7 cellular contexts compared by ENCODE assay signal in genomic region chr2:177772529-177772928, GRCh38.
A peak's percentile ranks its signal among the peaks of the same experiment; 100 is the strongest.
DNase-seq lines count a peak whose midpoint lies in the region; ATAC-seq and TF ChIP-seq lines count a peak whose summit lies in the region.

No MANE protein-coding gene starts in this region.

- no peak overlapping the region for H3K4me3 Mint-ChIP-seq in activated CD8-positive, alpha-beta T cell treated with anti-CD3 and anti-CD28 coated beads, Interleukin-2, amount 10 ng/mL, durations not matched to agents 7 days and 5 days
- H3K4me3 Mint-ChIP-seq in activated CD8-positive, alpha-beta memory T cell treated with anti-CD3 and anti-CD28 coated beads, Interleukin-2, amount 10 ng/mL, durations not matched to agents 7 days and 5 days, result no peak overlapping the region
- no peak overlapping the region for H3K4me3 Mint-ChIP-seq in activated T-helper 17 cell treated with anti-CD3 and anti-CD28 coated beads, Interleukin-2, amount 50 U/mL, for 72 hours

- no peak for TF ChIP-seq EP300 in Ishikawa (IDR thresholded peaks at IDR 0.05; ENCODE audit: borderline replicate concordance)

- H3K4me3 ChIP-seq in right lobe of liver, result no peak overlapping the region

- ATAC-seq in activated CD8-positive, alpha-beta T cell treated with anti-CD3 and anti-CD28 coated beads, Interleukin-2, amount 10 ng/mL, durations not matched to agents 7 days and 5 days, result no peak
- ATAC-seq in right lobe of liver (peak in 3 of 4 donors; percentile 42 to 53 (median 44)), HG02610 (IDR thresholded peaks at IDR 0.05; ENCODE audit: unreplicated experiment) (no peak)
- no peak for ATAC-seq in activated CD8-positive, alpha-beta memory T cell treated with anti-CD3 and anti-CD28 coated beads, Interleukin-2, amount 10 ng/mL, durations not matched to agents 7 days and 5 days
- ATAC-seq in activated T-helper 17 cell treated with anti-CD3 and anti-CD28 coated beads, Interleukin-2, amount 50 U/mL, for 72 hours (replicated peaks), result no peak

- no peaks in the 10 kb centered on the region for H3K27me3 ChIP-seq in right lobe of liver

- POLR2A ChIA-PET in activated CD8-positive, alpha-beta T cell treated with anti-CD3 and anti-CD28 coated beads, Interleukin-2, amount 10 ng/mL, durations not matched to agents 7 days and 5 days (lab: Charles Lee), result no interaction called here

- no peaks in the 10 kb centered on the region for H3K9me3 ChIP-seq in right lobe of liver

- CTCF ChIA-PET in activated CD8-positive, alpha-beta T cell treated with anti-CD3 and anti-CD28 coated beads, Interleukin-2, amount 10 ng/mL, durations not matched to agents 7 days and 5 days (lab: Charles Lee), result interaction anchor here (0.9 to 1.6 kb wide), 6 partner anchors 8 to 134 kb away, joined by 3 to 4 read pairs (median 4); no protein-coding TSS in a partner anchor
- CTCF ChIA-PET in activated CD8-positive, alpha-beta memory T cell treated with anti-CD3 and anti-CD28 coated beads, Interleukin-2, amount 10 ng/mL, durations not matched to agents 7 days and 5 days (lab: Charles Lee), result interaction anchor here (0.6 to 2.1 kb wide), 7 partner anchors 8 to 41 kb away, joined by 3 to 15 read pairs (median 4); no protein-coding TSS in a partner anchor

- no peak overlapping the region for H3K27ac Mint-ChIP-seq in activated CD8-positive, alpha-beta T cell treated with anti-CD3 and anti-CD28 coated beads, Interleukin-2, amount 10 ng/mL, durations not matched to agents 7 days and 5 days
- no peak overlapping the region for H3K27ac Mint-ChIP-seq in activated CD8-positive, alpha-beta memory T cell treated with anti-CD3 and anti-CD28 coated beads, Interleukin-2, amount 10 ng/mL, durations not matched to agents 7 days and 5 days
- no peak overlapping the region for H3K27ac Mint-ChIP-seq in activated T-helper 17 cell treated with anti-CD3 and anti-CD28 coated beads, Interleukin-2, amount 50 U/mL, for 72 hours

- no peaks in the 10 kb centered on the region for H3K4me1 ChIP-seq in right lobe of liver

- intact Hi-C loops in right lobe of liver (cut with DNase I), result no loop called here

- H3K27ac ChIP-seq in right lobe of liver, result no peak overlapping the region

- TF ChIP-seq RAD21 in Ishikawa (IDR thresholded peaks at IDR 0.05; ENCODE audit: low read depth), result peak; percentile 25; the same call in 1 of the 2 replicates

- peak; percentile 21 for DNase-seq in ELF-1 (ENCODE audit: low read depth, low spot score)
- peak; percentile 45 for DNase-seq in activated CD8-positive, alpha-beta T cell treated with anti-CD3 and anti-CD28 coated beads, Interleukin-2, amount 10 ng/mL, durations not matched to agents 7 days and 5 days
- DNase-seq in right lobe of liver, result no peak
- no peak for DNase-seq in activated CD8-positive, alpha-beta memory T cell treated with anti-CD3 and anti-CD28 coated beads, Interleukin-2, amount 10 ng/mL, durations not matched to agents 7 days and 5 days

- no peaks in the 10 kb centered on the region for H3K36me3 Mint-ChIP-seq in activated CD8-positive, alpha-beta T cell treated with anti-CD3 and anti-CD28 coated beads, Interleukin-2, amount 10 ng/mL, durations not matched to agents 7 days and 5 days (ENCODE audit: low read depth)
- H3K36me3 Mint-ChIP-seq in activated CD8-positive, alpha-beta memory T cell treated with anti-CD3 and anti-CD28 coated beads, Interleukin-2, amount 10 ng/mL, durations not matched to agents 7 days and 5 days, result no peaks in the 10 kb centered on the region
- no peaks in the 10 kb centered on the region for H3K36me3 Mint-ChIP-seq in activated T-helper 17 cell treated with anti-CD3 and anti-CD28 coated beads, Interleukin-2, amount 50 U/mL, for 72 hours (ENCODE audit: low read depth)

- no peak for TF ChIP-seq POLR2A in right lobe of liver (IDR thresholded peaks at IDR 0.05)

- no peaks in the 10 kb centered on the region for H3K9me3 Mint-ChIP-seq in activated CD8-positive, alpha-beta T cell treated with anti-CD3 and anti-CD28 coated beads, Interleukin-2, amount 10 ng/mL, durations not matched to agents 7 days and 5 days (ENCODE audit: insufficient read depth)
- no peaks in the 10 kb centered on the region for H3K9me3 Mint-ChIP-seq in activated CD8-positive, alpha-beta memory T cell treated with anti-CD3 and anti-CD28 coated beads, Interleukin-2, amount 10 ng/mL, durations not matched to agents 7 days and 5 days (ENCODE audit: low read depth)
- no peaks in the 10 kb centered on the region for H3K9me3 Mint-ChIP-seq in activated T-helper 17 cell treated with anti-CD3 and anti-CD28 coated beads, Interleukin-2, amount 50 U/mL, for 72 hours

- H3K27me3 Mint-ChIP-seq in activated CD8-positive, alpha-beta T cell treated with anti-CD3 and anti-CD28 coated beads, Interleukin-2, amount 10 ng/mL, durations not matched to agents 7 days and 5 days (ENCODE audit: low read depth), result peaks cover 14% of the 10 kb centered on the region
- H3K27me3 Mint-ChIP-seq in activated CD8-positive, alpha-beta memory T cell treated with anti-CD3 and anti-CD28 coated beads, Interleukin-2, amount 10 ng/mL, durations not matched to agents 7 days and 5 days, result peaks cover 16% of the 10 kb centered on the region
- H3K27me3 Mint-ChIP-seq in activated T-helper 17 cell treated with anti-CD3 and anti-CD28 coated beads, Interleukin-2, amount 50 U/mL, for 72 hours, result no peaks in the 10 kb centered on the region

- H3K4me1 Mint-ChIP-seq in activated CD8-positive, alpha-beta T cell treated with anti-CD3 and anti-CD28 coated beads, Interleukin-2, amount 10 ng/mL, durations not matched to agents 7 days and 5 days (ENCODE audit: low read depth), result peaks cover 6% of the 10 kb centered on the region
- peaks cover 2% of the 10 kb centered on the region for H3K4me1 Mint-ChIP-seq in activated CD8-positive, alpha-beta memory T cell treated with anti-CD3 and anti-CD28 coated beads, Interleukin-2, amount 10 ng/mL, durations not matched to agents 7 days and 5 days
- no peaks in the 10 kb centered on the region for H3K4me1 Mint-ChIP-seq in activated T-helper 17 cell treated with anti-CD3 and anti-CD28 coated beads, Interleukin-2, amount 50 U/mL, for 72 hours

- TF ChIP-seq CTCF in right lobe of liver (IDR thresholded peaks at IDR 0.05), result peak; percentile 46 to 58 (median 53)

- H3K36me3 ChIP-seq in right lobe of liver, result no peaks in the 10 kb centered on the region

TF ChIP-seq in Ishikawa, 13 proteins besides CTCF, POLR2A, EP300 and RAD21:
- TF ChIP-seq FOXM1 (IDR thresholded peaks at IDR 0.05; ENCODE audit: borderline replicate concordance, low read depth) (no peak), TCF12 (IDR thresholded peaks at IDR 0.05; ENCODE audit: low read depth) (no peak), TEAD4 (IDR thresholded peaks at IDR 0.05) (no peak), EGR1 (IDR thresholded peaks at IDR 0.05) (no peak), NFIC (IDR thresholded peaks at IDR 0.05) (no peak), CREB1 (IDR thresholded peaks at IDR 0.05; ENCODE audit: low read depth) (no peak), TAF1 (IDR thresholded peaks at IDR 0.05; ENCODE audit: low read depth) (no peak), REST (IDR thresholded peaks at IDR 0.05; ENCODE audit: low read depth) (no peak), YY1 (IDR thresholded peaks at IDR 0.05; ENCODE audit: low read depth) (no peak), CEBPB (IDR thresholded peaks at IDR 0.05) (no peak), ZBTB7A (IDR thresholded peaks at IDR 0.05; ENCODE audit: low read depth) (no peak), MAX (IDR thresholded peaks at IDR 0.05) (no peak), USF1 (IDR thresholded peaks at IDR 0.05) (no peak)
TF ChIP-seq in Ishikawa: peak in this region for 0.

Comparison
In these comparisons a context has a peak if more than half of its experiments do, and no peak if none do; other contexts are left out.
1. DNase-seq: peak in ELF-1 (single experiment) and activated CD8-positive, alpha-beta T cell treated with anti-CD3 and anti-CD28 coated beads, Interleukin-2, amount 10 ng/mL, durations not matched to agents 7 days and 5 days (single experiment); none in right lobe of liver (0 of 3) and activated CD8-positive, alpha-beta memory T cell treated with anti-CD3 and anti-CD28 coated beads, Interleukin-2, amount 10 ng/mL, durations not matched to agents 7 days and 5 days (single experiment).
2. ATAC-seq: peak in right lobe of liver (3 of 4); none in activated CD8-positive, alpha-beta T cell treated with anti-CD3 and anti-CD28 coated beads, Interleukin-2, amount 10 ng/mL, durations not matched to agents 7 days and 5 days (single experiment), HG02610 (single experiment), activated CD8-positive, alpha-beta memory T cell treated with anti-CD3 and anti-CD28 coated beads, Interleukin-2, amount 10 ng/mL, durations not matched to agents 7 days and 5 days (single experiment) and activated T-helper 17 cell treated with anti-CD3 and anti-CD28 coated beads, Interleukin-2, amount 50 U/mL, for 72 hours (single experiment).